Comparison of ENCODE assay signal across 16 cellular contexts in the genomic region with DNA sequence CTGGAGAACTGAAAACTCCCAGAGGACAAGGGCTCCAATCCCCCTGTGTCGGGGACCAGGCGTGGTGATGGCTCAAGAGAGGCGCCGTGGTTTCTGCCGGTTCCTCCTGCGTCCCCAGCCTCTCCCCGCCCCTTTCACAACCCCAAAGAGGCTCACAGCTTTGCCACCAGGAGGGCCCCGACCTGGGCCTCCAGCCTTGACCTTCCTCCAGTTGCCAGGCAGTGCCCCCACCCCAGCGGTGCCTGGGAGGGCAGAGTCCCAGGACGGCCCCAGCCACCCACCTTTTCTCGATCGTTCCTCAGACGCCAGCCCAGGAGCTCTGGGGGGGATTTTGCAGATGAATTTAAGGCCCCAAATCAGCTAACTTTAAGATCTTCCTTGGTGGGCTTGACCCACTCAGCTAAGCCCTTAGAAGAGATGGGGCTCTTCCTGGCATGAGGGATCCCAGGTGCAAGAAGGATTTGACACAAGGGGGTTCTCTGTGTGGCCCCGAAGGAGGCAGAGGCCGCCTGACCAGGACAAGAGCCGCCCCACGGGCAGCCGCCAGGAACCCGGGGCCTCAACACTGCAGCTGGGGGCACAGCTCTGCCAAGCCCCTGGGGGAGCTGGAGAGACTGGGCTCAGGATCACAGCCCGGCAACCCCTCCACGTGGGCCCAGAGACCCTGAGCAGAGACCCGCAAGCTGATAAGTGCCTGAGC.
DNase-seq lines count a peak whose midpoint lies in the region.
"Had no signal": no experiment of that assay in that cellular context is flagged by ENCODE, and none has a peak within 500 bp of the region (broad histone marks: within the 10 kb centered on the region; RNA-seq: fewer than 3 reads in every experiment).

No MANE protein-coding gene starts in this region.

- peaks cover 15% of the 10 kb centered on the region; the same call in 1 of the 2 replicates for H4K20me1 ChIP-seq in BLaER1

- no peaks in the 10 kb centered on the region for H3K36me3 ChIP-seq in BLaER1
- H3K36me3 ChIP-seq: BLaER1 treated with 17β-estradiol and CSF1 and Interleukin-3, amounts not matched to agents 10 nM and 100 nM had no signal

- H3K27ac ChIP-seq in BLaER1, result no peak overlapping the region
- peak overlapping the region; percentile 30 for H3K27ac ChIP-seq in layer of hippocampus (ENCODE audit: low read depth, low read length)
- H3K27ac ChIP-seq: BLaER1 treated with 17β-estradiol and CSF1 and Interleukin-3, amounts not matched to agents 10 nM and 100 nM; GM23248 had no signal

- peaks cover 32% of the 10 kb centered on the region for H3K4me1 ChIP-seq in BLaER1

- H3K4me3 ChIP-seq in BLaER1, result no peak overlapping the region
- H3K4me3 ChIP-seq: BLaER1 treated with 17β-estradiol and CSF1 and Interleukin-3, amounts not matched to agents 10 nM and 100 nM; GM12878; GM23248 had no signal

- H3K9ac ChIP-seq in BLaER1, result no peak overlapping the region
- H3K9ac ChIP-seq: BLaER1 treated with 17β-estradiol and CSF1 and Interleukin-3, amounts not matched to agents 10 nM and 100 nM; GM23248 had no signal

- H3K9me3 ChIP-seq in BLaER1, result no peaks in the 10 kb centered on the region

- H3K27me3 ChIP-seq in BLaER1 (peaks cover 41% of the 10 kb centered on the region), layer of hippocampus (ENCODE audit: control insufficient read depth, insufficient read depth, low read length) (no peaks in the 10 kb centered on the region)

- peak overlapping the region; percentile 22; the same call in 1 of the 2 replicates for H3K4me2 ChIP-seq in BLaER1

- peak; percentile 25 for DNase-seq in MV-4-11 (lab: John Stamatoyannopoulos, UW)
- no peak for DNase-seq in activated naive CD4-positive, alpha-beta T cell (lab: John Stamatoyannopoulos, UW)
- DNase-seq in AG08396 (ENCODE audit: low spot score), result no peak
- no peak for DNase-seq in NCI-H187 treated with DMSO at 0.1 percent for 48 hours (lab: John Stamatoyannopoulos, UW)
- DNase-seq: CD4-positive, alpha-beta T cell; CD8-positive, alpha-beta memory T cell; DMS 273 treated with DMSO at 0.1 percent for 48 hours; DMS79; EL; GDM1; GM23248; H9 had no signal
